ENCODE assay signal across 1 cellular context in genomic region chr20:1185781-1186334, GRCh38.
A peak's percentile ranks its signal among the peaks of the same experiment; 100 is the strongest.
TF ChIP-seq lines count a peak whose summit lies in the region.

No MANE protein-coding gene starts in this region.

TF ChIP-seq in HepG2, 621 proteins besides CTCF, POLR2A, EP300 and RAD21 (continued from another document):
- TF ChIP-seq ZNF407 (CRISPR knock-in tag; IDR thresholded peaks at IDR 0.05; ENCODE audit: not compliant biosample characterization), result peak; percentile 17
- no peak for TF ChIP-seq NR2C2 (CRISPR knock-in tag; IDR thresholded peaks at IDR 0.05; ENCODE audit: borderline replicate concordance)
- TF ChIP-seq ZBTB20 (CRISPR knock-in tag; IDR thresholded peaks at IDR 0.05; ENCODE audit: borderline replicate concordance, low read depth), result peak; percentile 52; the same call in 1 of the 2 replicates
- peak; percentile 2; the same call in 1 of the 2 replicates for TF ChIP-seq SP2 (CRISPR knock-in tag; IDR thresholded peaks at IDR 0.05)
- TF ChIP-seq ZNF3 (CRISPR knock-in tag; IDR thresholded peaks at IDR 0.05), result no peak
- peak; percentile 28; the same call in 1 of the 2 replicates for TF ChIP-seq KDM5A (IDR thresholded peaks at IDR 0.05; ENCODE audit: borderline replicate concordance, low read length)
- TF ChIP-seq HIVEP1 (CRISPR knock-in tag; IDR thresholded peaks at IDR 0.05), result peak; percentile 56; the same call in 1 of the 2 replicates
- 0 out of 2 replicates have a peak, but pooled peaks have one; percentile 44 for TF ChIP-seq ZNF576 (CRISPR knock-in tag; IDR thresholded peaks at IDR 0.05)
- 0 out of 2 replicates have a peak, but pooled peaks have one; percentile 53 for TF ChIP-seq ZNF337 (CRISPR knock-in tag; IDR thresholded peaks at IDR 0.05; ENCODE audit: borderline replicate concordance, low read depth)
- TF ChIP-seq KDM2A (CRISPR knock-in tag; IDR thresholded peaks at IDR 0.05; ENCODE audit: borderline replicate concordance, low read depth), result peak; percentile 86; the same call in 1 of the 2 replicates
- peak; percentile 88; the same call in 1 of the 2 replicates for TF ChIP-seq DZIP1 (CRISPR knock-in tag; IDR thresholded peaks at IDR 0.05)
- peak; percentile 87 for TF ChIP-seq XRCC5 (optimal IDR thresholded peaks at IDR 0.05; ENCODE audit: low read length)
- no peak for TF ChIP-seq EEA1 (CRISPR knock-in tag; IDR thresholded peaks at IDR 0.05; ENCODE audit: borderline replicate concordance)
- no peak for TF ChIP-seq ZIK1 (CRISPR knock-in tag; IDR thresholded peaks at IDR 0.05; ENCODE audit: borderline replicate concordance, low read depth)
- no peak for TF ChIP-seq ZNF296 (CRISPR knock-in tag; conservative IDR thresholded peaks at IDR 0.05)
